In genomic region chr11:114307524-114308203, GRCh38 we compare ENCODE assay signal across 9 cellular contexts. TPM values are rescaled to one million over a fixed set of nuclear protein-coding genes. Genes with fewer than 3 reads are reported as not detected.
A peak's percentile ranks its signal among the peaks of the same experiment; 100 is the strongest.
DNase-seq lines count a peak whose midpoint lies in the region; ATAC-seq and TF ChIP-seq lines count a peak whose summit lies in the region.
"Had no signal": no experiment of that assay in that cellular context is flagged by ENCODE, and none has a peak within 500 bp of the region (broad histone marks: within the 10 kb centered on the region; RNA-seq: fewer than 3 reads in every experiment).

No MANE protein-coding gene starts in this region.

- BruUV-seq in MCF 10A (replicated peaks; lab: Mats Ljungman, UMichigan), result no TSS peak

- peak overlapping the region; percentile 70 for H3K4me3 Mint-ChIP-seq in MCF 10A (ENCODE audit: unreplicated experiment)
- no peak overlapping the region for H3K4me3 Mint-ChIP-seq in progenitor cell of endocrine pancreas (ENCODE audit: low read depth)
- H3K4me3 Mint-ChIP-seq in activated CD4-positive, alpha-beta T cell treated with anti-CD3 and anti-CD28 coated beads, Interleukin-2, amount 10 ng/mL, durations not matched to agents 24 days and 14 days, result no peak overlapping the region
- H3K4me3 Mint-ChIP-seq: activated naive CD4-positive, alpha-beta T cell treated with anti-CD3 and anti-CD28 coated beads for 36 hours had no signal

- peak; percentile 63 for DNase-seq in HFF-Myc (ENCODE audit: extremely low read depth, low read depth)
- peak; percentile 93 for DNase-seq in MCF 10A (ENCODE audit: unreplicated experiment)
- DNase-seq in kidney tubule cell (ENCODE audit: low spot score), result peak; percentile 89
- DNase-seq in thoracic aorta (ENCODE audit: low spot score), result no peak
- DNase-seq in progenitor cell of endocrine pancreas (ENCODE audit: low spot score, unreplicated experiment), result no peak
- no peak for DNase-seq in activated CD4-positive, alpha-beta T cell treated with anti-CD3 and anti-CD28 coated beads, Interleukin-2, amount 10 ng/mL, durations not matched to agents 24 days and 14 days
- DNase-seq: activated naive CD4-positive, alpha-beta T cell treated with anti-CD3 and anti-CD28 coated beads for 36 hours had no signal

- H3K9me3 Mint-ChIP-seq in MCF 10A (ENCODE audit: unreplicated experiment) (no peaks in the 10 kb centered on the region), progenitor cell of endocrine pancreas (ENCODE audit: low read depth) (no peaks in the 10 kb centered on the region)
- H3K9me3 Mint-ChIP-seq in activated CD4-positive, alpha-beta T cell treated with anti-CD3 and anti-CD28 coated beads, Interleukin-2, amount 10 ng/mL, durations not matched to agents 24 days and 14 days, result no peaks in the 10 kb centered on the region
- H3K9me3 Mint-ChIP-seq: activated naive CD4-positive, alpha-beta T cell treated with anti-CD3 and anti-CD28 coated beads for 36 hours had no signal

- ATAC-seq in thoracic aorta (ENCODE audit: insufficient number of reproducible peaks, low FRiP score, low read depth) (peak; percentile 77), GM21515 (IDR thresholded peaks at IDR 0.05; ENCODE audit: unreplicated experiment) (no peak), GM18867 (IDR thresholded peaks at IDR 0.05; ENCODE audit: unreplicated experiment) (no peak)

- H3K4me1 ChIP-seq in thoracic aorta (ENCODE audit: control insufficient read depth in 1 of 2, low read depth in 2 of 2), result peaks cover 55 to 81% of the 10 kb centered on the region in 2 donors

- H3K27me3 Mint-ChIP-seq in MCF 10A (ENCODE audit: insufficient read depth, unreplicated experiment) (no peaks in the 10 kb centered on the region), progenitor cell of endocrine pancreas (peaks cover 54% of the 10 kb centered on the region)
- peaks cover 28% of the 10 kb centered on the region for H3K27me3 Mint-ChIP-seq in activated CD4-positive, alpha-beta T cell treated with anti-CD3 and anti-CD28 coated beads, Interleukin-2, amount 10 ng/mL, durations not matched to agents 24 days and 14 days

- H3K27ac ChIP-seq in thoracic aorta, result peak overlapping the region; percentile 88 to 89

- H3K9me3 ChIP-seq in thoracic aorta, result no peaks in the 10 kb centered on the region

- H3K27ac Mint-ChIP-seq in MCF 10A (ENCODE audit: low read depth, unreplicated experiment), result peak overlapping the region; percentile 85
- no peak overlapping the region for H3K27ac Mint-ChIP-seq in progenitor cell of endocrine pancreas
- no peak overlapping the region for H3K27ac Mint-ChIP-seq in activated CD4-positive, alpha-beta T cell treated with anti-CD3 and anti-CD28 coated beads, Interleukin-2, amount 10 ng/mL, durations not matched to agents 24 days and 14 days
- H3K27ac Mint-ChIP-seq: activated naive CD4-positive, alpha-beta T cell treated with anti-CD3 and anti-CD28 coated beads for 36 hours had no signal

- POLR2A ChIA-PET in MCF 10A (lab: Yijun Ruan, JAX), result interaction anchor here (0.6 to 4.7 kb wide), 17 partner anchors 8 to 247 kb away, joined by 3 to 83 read pairs (median 5); partner anchors contain the start of genes C11orf71, NNMT and RBM7

- H3K4me3 ChIP-seq in HFF-Myc (replicated peaks; ENCODE audit: low read depth, low read length) (no peak overlapping the region), thoracic aorta (peak overlapping the region; percentile 63)

- TF ChIP-seq CTCF in HFF-Myc (IDR thresholded peaks at IDR 0.05; ENCODE audit: low read depth, low read length, missing control alignments) (no peak), MCF 10A (IDR thresholded peaks at IDR 0.05; ENCODE audit: unreplicated experiment) (no peak), thoracic aorta (IDR thresholded peaks at IDR 0.05) (no peak), progenitor cell of endocrine pancreas (IDR thresholded peaks at IDR 0.05; ENCODE audit: unreplicated experiment) (no peak)

- peaks cover 10% of the 10 kb centered on the region for H3K36me3 ChIP-seq in thoracic aorta

- no peaks in the 10 kb centered on the region for H3K27me3 ChIP-seq in thoracic aorta (replicated peaks; ENCODE audit: insufficient read depth)

- CTCF ChIA-PET in MCF 10A (lab: Yijun Ruan, JAX), result interaction anchor here (1.3 to 3.2 kb wide), 4 partner anchors 9 to 26 kb away, joined by 3 to 19 read pairs (median 12); partner anchors contain the start of gene NNMT

- intact Hi-C loops in MCF 10A (cut with micrococcal nuclease), result no loop called here
- intact Hi-C loops in activated CD4-positive, alpha-beta T cell treated with anti-CD3 and anti-CD28 coated beads, Interleukin-2, amount 10 ng/mL, durations not matched to agents 24 days and 14 days (cut with micrococcal nuclease), result no loop called here

- H3K36me3 Mint-ChIP-seq in MCF 10A (ENCODE audit: insufficient read depth, unreplicated experiment) (peaks cover 100% of the 10 kb centered on the region), progenitor cell of endocrine pancreas (ENCODE audit: insufficient read depth) (no peaks in the 10 kb centered on the region)
- no peaks in the 10 kb centered on the region for H3K36me3 Mint-ChIP-seq in activated CD4-positive, alpha-beta T cell treated with anti-CD3 and anti-CD28 coated beads, Interleukin-2, amount 10 ng/mL, durations not matched to agents 24 days and 14 days (ENCODE audit: low read depth)

- H3K4me1 Mint-ChIP-seq in MCF 10A (ENCODE audit: insufficient read depth, unreplicated experiment), result peaks cover 52% of the 10 kb centered on the region
- peaks cover 11% of the 10 kb centered on the region for H3K4me1 Mint-ChIP-seq in progenitor cell of endocrine pancreas (ENCODE audit: low read depth)
- peaks cover 8% of the 10 kb centered on the region for H3K4me1 Mint-ChIP-seq in activated CD4-positive, alpha-beta T cell treated with anti-CD3 and anti-CD28 coated beads, Interleukin-2, amount 10 ng/mL, durations not matched to agents 24 days and 14 days

RNA-seq across cellular contexts. Expression of gene NNMT, which starts 11.5 kb away (rescaled TPM):
- total RNA-seq in MCF 10A (2022) (429 and 638 TPM in 2 replicates), thoracic aorta (1,000 to 10,000 TPM in 1 of 2 donors, 100 to 1,000 TPM in 1; 583 to 1,213 TPM), progenitor cell of endocrine pancreas (2.4 and 2.8 TPM in 2 replicates)
- not detected in 2 replicates for total RNA-seq in activated CD4-positive, alpha-beta T cell treated with anti-CD3 and anti-CD28 coated beads, Interleukin-2, amount 10 ng/mL, durations not matched to agents 24 days and 14 days
- total RNA-seq: activated naive CD4-positive, alpha-beta T cell treated with anti-CD3 and anti-CD28 coated beads for 36 hours had no signal

Comparison
In these comparisons a context has a peak if more than half of its experiments do, and no peak if none do; other contexts are left out.
1. DNase-seq: peak in HFF-Myc (single experiment), MCF 10A (single experiment) and kidney tubule cell (single experiment); none in thoracic aorta (single experiment), progenitor cell of endocrine pancreas (single experiment) and activated CD4-positive, alpha-beta T cell treated with anti-CD3 and anti-CD28 coated beads, Interleukin-2, amount 10 ng/mL, durations not matched to agents 24 days and 14 days (single experiment).
2. RNA of gene NNMT, which starts 11.5 kb away (total RNA-seq): 583 to 1,213 TPM in thoracic aorta and 429 to 638 TPM in MCF 10A; 2.4 to 2.8 TPM in progenitor cell of endocrine pancreas and not detected in activated CD4-positive, alpha-beta T cell treated with anti-CD3 and anti-CD28 coated beads, Interleukin-2, amount 10 ng/mL, durations not matched to agents 24 days and 14 days; every median in the first group is over 100 times any median in the second.